ENCODE assay signal across 24 cellular contexts in the genomic region with DNA sequence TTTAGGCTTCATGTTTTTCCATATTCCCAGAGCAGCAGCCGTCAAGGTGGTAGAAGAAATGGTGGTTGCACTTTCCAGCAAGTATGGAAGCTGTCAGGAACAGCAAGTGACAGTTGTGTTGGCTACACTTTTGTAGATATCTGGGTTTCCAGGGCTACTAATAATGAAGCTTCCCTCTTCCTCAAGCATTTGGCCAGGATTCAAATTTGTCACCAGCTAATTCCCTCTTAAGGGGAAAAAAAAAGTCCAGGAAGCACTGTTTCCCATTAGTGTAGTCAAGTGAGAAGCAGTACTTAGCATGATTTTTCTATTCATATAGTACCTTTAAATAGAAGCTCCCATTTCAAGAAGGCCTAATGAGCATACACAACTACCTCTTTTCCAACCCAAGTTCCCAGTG.
"Had no signal": no experiment of that assay in that cellular context is flagged by ENCODE, and none has a peak within 500 bp of the region (broad histone marks: within the 10 kb centered on the region; RNA-seq: fewer than 3 reads in every experiment).

No MANE protein-coding gene starts in this region.

- H3K9me3 ChIP-seq: adrenal gland, ascending aorta, stomach, suprapubic skin, tibial nerve had no signal

- H3K27ac Mint-ChIP-seq: activated CD4-positive, alpha-beta memory T cell treated with anti-CD3 and anti-CD28 coated beads, Interleukin-2, amount 10 ng/mL, durations not matched to agents 7 days and 5 days; activated naive CD8-positive, alpha-beta T cell; naive B cell; stimulated activated memory B cell treated with anti-CD40 and anti-IgM and Interleukin-4, amounts not matched to agents 10 μg/mL and 1 μg/mL and 100 μg/mL, for 72 hours had no signal

- FAIRE-seq: kidney, small intestine, urothelium cell line had no signal

- H3K4me1 Mint-ChIP-seq: activated CD4-positive, alpha-beta memory T cell treated with anti-CD3 and anti-CD28 coated beads, Interleukin-2, amount 10 ng/mL, durations not matched to agents 7 days and 5 days; naive B cell; stimulated activated memory B cell treated with anti-CD40 and anti-IgM and Interleukin-4, amounts not matched to agents 10 μg/mL and 1 μg/mL and 100 μg/mL, for 72 hours had no signal

- DNase-seq: activated CD4-positive, alpha-beta memory T cell treated with anti-CD3 and anti-CD28 coated beads, Interleukin-2, amount 10 ng/mL, durations not matched to agents 7 days and 5 days; activated CD4-positive, alpha-beta T cell treated with anti-CD3 and anti-CD28 coated beads for 48 hours; activated CD4-positive, CD25-positive, alpha-beta regulatory T cell; adrenal gland; central memory CD4-positive, alpha-beta T cell; dermis blood vessel endothelial cell; effector CD8-positive, alpha-beta T cell; erythroblast; foreskin fibroblast; kidney; naive B cell; occipital lobe; small intestine; stimulated activated CD4-positive, alpha-beta T cell treated with anti-CD3 and anti-CD28 coated beads, Interleukin-15, amount 100 ng/mL, for 24 hours; stomach had no signal

- H3K4me1 ChIP-seq: adrenal gland, ascending aorta, stomach, suprapubic skin, tibial nerve had no signal

- H3K27me3 ChIP-seq: adrenal gland, ascending aorta, stomach, suprapubic skin, tibial nerve had no signal

- H3K4me3 ChIP-seq: adrenal gland, ascending aorta, lung, stomach, suprapubic skin, tibial nerve had no signal

- H3K36me3 ChIP-seq: adrenal gland, ascending aorta, stomach, suprapubic skin, tibial nerve had no signal

- H3K9me3 Mint-ChIP-seq: activated CD4-positive, alpha-beta memory T cell treated with anti-CD3 and anti-CD28 coated beads, Interleukin-2, amount 10 ng/mL, durations not matched to agents 7 days and 5 days had no signal

- ATAC-seq: left lobe of liver; sciatic nerve; stimulated activated memory B cell treated with anti-CD40 and anti-IgM and Interleukin-4, amounts not matched to agents 10 μg/mL and 1 μg/mL and 100 μg/mL, for 72 hours had no signal

- H3K27me3 Mint-ChIP-seq: naive B cell had no signal

- H3K36me3 Mint-ChIP-seq: activated naive CD8-positive, alpha-beta T cell; naive B cell; stimulated activated memory B cell treated with anti-CD40 and anti-IgM and Interleukin-4, amounts not matched to agents 10 μg/mL and 1 μg/mL and 100 μg/mL, for 72 hours had no signal

- H3K27ac ChIP-seq: adrenal gland, ascending aorta, stomach, suprapubic skin, tibial nerve had no signal

- H3K4me3 Mint-ChIP-seq: activated CD4-positive, alpha-beta memory T cell treated with anti-CD3 and anti-CD28 coated beads, Interleukin-2, amount 10 ng/mL, durations not matched to agents 7 days and 5 days; activated naive CD8-positive, alpha-beta T cell; naive B cell; stimulated activated memory B cell treated with anti-CD40 and anti-IgM and Interleukin-4, amounts not matched to agents 10 μg/mL and 1 μg/mL and 100 μg/mL, for 72 hours had no signal
